21 cellular contexts compared by ENCODE assay signal in the genomic region with DNA sequence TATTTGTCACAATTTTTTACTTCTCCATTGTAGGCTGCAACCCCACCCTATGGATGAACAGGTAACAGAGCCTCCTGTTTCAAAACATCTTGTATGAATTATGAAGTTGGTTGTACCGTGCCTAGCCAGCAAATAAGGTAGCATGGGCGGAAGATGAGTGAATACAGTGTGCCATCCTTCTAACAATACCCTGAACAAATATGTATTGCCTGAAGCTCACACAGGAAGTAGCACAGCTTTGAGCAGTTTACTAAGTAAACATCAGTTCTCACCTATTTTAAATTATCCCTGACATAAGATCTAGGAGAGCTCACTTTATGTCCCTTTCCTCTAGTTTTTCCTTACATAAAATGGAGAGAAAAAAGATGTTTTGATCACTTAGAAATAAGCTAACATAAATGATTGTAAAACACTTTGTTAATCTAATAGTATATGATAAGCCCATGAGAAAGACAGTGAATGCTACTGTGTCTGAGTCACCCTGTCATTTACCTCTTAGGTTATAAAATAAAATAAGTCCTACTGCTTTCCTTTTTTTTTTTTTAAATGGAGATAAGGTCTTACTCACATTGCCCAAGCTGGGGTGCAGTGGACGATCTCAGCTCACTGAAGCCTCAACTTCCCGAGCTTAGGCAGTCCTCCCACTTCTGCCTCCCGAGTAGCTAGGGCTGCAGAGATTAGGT. TPM values are rescaled to one million over a fixed set of nuclear protein-coding genes. Genes with fewer than 3 reads are reported as not detected.
A peak's percentile ranks its signal among the peaks of the same experiment; 100 is the strongest.
DNase-seq lines count a peak whose midpoint lies in the region; ATAC-seq, FAIRE-seq and TF ChIP-seq lines count a peak whose summit lies in the region.
"Had no signal": no experiment of that assay in that cellular context is flagged by ENCODE, and none has a peak within 500 bp of the region (broad histone marks: within the 10 kb centered on the region; RNA-seq: fewer than 3 reads in every experiment).

No MANE protein-coding gene starts in this region.

- H3K27me3 ChIP-seq in SK-N-SH (ENCODE audit: insufficient read depth) (no peaks in the 10 kb centered on the region), pancreas (no peaks in the 10 kb centered on the region)
- H3K27me3 ChIP-seq: BLaER1 treated with 17β-estradiol and CSF1 and Interleukin-3, amounts not matched to agents 10 nM and 100 nM; foreskin keratinocyte; spleen had no signal

- TF ChIP-seq EP300 in SK-N-SH (IDR thresholded peaks at IDR 0.05; ENCODE audit: borderline replicate concordance in 1 of 2, low read depth in 1 of 2, low read length in 1 of 2), result no peak

- H3K4me3 ChIP-seq in SK-N-SH (ENCODE audit: low read depth in 2 of 2, low read length in 1 of 2) (no peak overlapping the region), pancreas (no peak overlapping the region)
- H3K4me3 ChIP-seq: BLaER1 treated with 17β-estradiol and CSF1 and Interleukin-3, amounts not matched to agents 10 nM and 100 nM; SK-N-MC; spleen had no signal

- H4K20me1 ChIP-seq in SK-N-SH (ENCODE audit: insufficient read depth), result no peaks in the 10 kb centered on the region
- H4K20me1 ChIP-seq: BLaER1 treated with 17β-estradiol and CSF1 and Interleukin-3, amounts not matched to agents 10 nM and 100 nM had no signal

- peak overlapping the region; percentile 18 for H3K27ac Mint-ChIP-seq in WTC11
- H3K27ac Mint-ChIP-seq: activated T-helper 17 cell treated with anti-CD3 and anti-CD28 coated beads, Interleukin-2, amount 50 U/mL, for 72 hours had no signal

- no peaks in the 10 kb centered on the region for H3K27me3 Mint-ChIP-seq in WTC11 (ENCODE audit: low read depth)
- H3K27me3 Mint-ChIP-seq: activated T-helper 17 cell treated with anti-CD3 and anti-CD28 coated beads, Interleukin-2, amount 50 U/mL, for 72 hours; IgD-negative memory B cell had no signal

- ATAC-seq in SK-N-SH treated with all-trans-retinoic acid at 6 μM for 48 hours (no peak), WTC11 (no peak), pancreas (peak in 2 of 4 donors; percentile 32 to 36), HG03280 (IDR thresholded peaks at IDR 0.05; ENCODE audit: unreplicated experiment) (no peak)
- ATAC-seq: activated T-helper 17 cell treated with anti-CD3 and anti-CD28 coated beads, Interleukin-2, amount 50 U/mL, for 72 hours; foreskin keratinocyte; left cardiac atrium; Panc1 had no signal

- DNase-seq in SK-N-SH, result no peak
- DNase-seq in NCI-H146 treated with DMSO at 0.1 percent for 48 hours (lab: John Stamatoyannopoulos, UW; ENCODE audit: unreplicated experiment), result peak; percentile 28
- no peak for DNase-seq in WTC11 (ENCODE audit: low spot score)
- DNase-seq in pancreas, result no peak
- no peak for DNase-seq in RPMI8226
- DNase-seq in foreskin melanocyte, result no peak
- DNase-seq: activated CD4-positive, alpha-beta T cell treated with anti-CD3 and anti-CD28 coated beads for 4 hours; foreskin keratinocyte; H7; left cardiac atrium; spleen had no signal

- POLR2A ChIA-PET in SK-N-SH (lab: Yijun Ruan, JAX), result interaction anchor here (0.6 kb wide), 1 partner anchor 11 kb away, joined by 7 read pairs; no protein-coding TSS in a partner anchor
- POLR2A ChIA-PET in WTC11 (lab: Charles Lee), result no interaction called here

- TF ChIP-seq CTCF in SK-N-SH (IDR thresholded peaks at IDR 0.05) (no peak), WTC11 (IDR thresholded peaks at IDR 0.05) (no peak), pancreas (IDR thresholded peaks at IDR 0.05) (no peak)

- H3K36me3 ChIP-seq in SK-N-SH (replicated peaks in 1 of 2; ENCODE audit: control insufficient read depth in 1 of 2, insufficient read depth in 2 of 2, low read length in 1 of 2) (peaks cover 33 to 53% of the 10 kb centered on the region in 2 experiments), pancreas (peaks cover 0 to 3% (median 0%) of the 10 kb centered on the region in 3 donors)

- H3K27ac ChIP-seq in SK-N-SH (ENCODE audit: low read depth in 2 of 2, low read length in 1 of 2) (no peak overlapping the region), pancreas (no peak overlapping the region)
- H3K27ac ChIP-seq: BLaER1 treated with 17β-estradiol and CSF1 and Interleukin-3, amounts not matched to agents 10 nM and 100 nM; foreskin keratinocyte; SK-N-MC; spleen had no signal

- FAIRE-seq in pancreas (lab: Jason Lieb, UNC), result peak; percentile 13
- FAIRE-seq: GM12891, urothelium cell line had no signal

- H3K9me3 Mint-ChIP-seq in WTC11, result no peaks in the 10 kb centered on the region
- H3K9me3 Mint-ChIP-seq: activated T-helper 17 cell treated with anti-CD3 and anti-CD28 coated beads, Interleukin-2, amount 50 U/mL, for 72 hours; IgD-negative memory B cell; neural crest cell had no signal

- CTCF ChIA-PET in SK-N-SH (lab: Yijun Ruan, JAX) (no interaction called here), WTC11 (lab: Charles Lee) (interaction anchor here (0.6 to 2.3 kb wide), 2 partner anchors 27 to 207 kb away, joined by 3 to 9 read pairs; no protein-coding TSS in a partner anchor)

- H3K4me1 Mint-ChIP-seq in WTC11, result peaks cover 5% of the 10 kb centered on the region
- H3K4me1 Mint-ChIP-seq: IgD-negative memory B cell, neural crest cell had no signal

- no peak overlapping the region for H3K4me2 ChIP-seq in SK-N-SH
- H3K4me2 ChIP-seq: BLaER1 treated with 17β-estradiol and CSF1 and Interleukin-3, amounts not matched to agents 10 nM and 100 nM had no signal

- H3K9ac ChIP-seq in SK-N-SH, result no peak overlapping the region
- H3K9ac ChIP-seq: BLaER1 treated with 17β-estradiol and CSF1 and Interleukin-3, amounts not matched to agents 10 nM and 100 nM had no signal

- H3F3A ChIP-seq in SK-N-SH (replicated peaks; ENCODE audit: insufficient read depth), result no peaks in the 10 kb centered on the region

- H3K9me2 ChIP-seq in SK-N-SH, result no peaks in the 10 kb centered on the region

- H3K4me3 Mint-ChIP-seq in WTC11, result no peak overlapping the region
- H3K4me3 Mint-ChIP-seq: activated T-helper 17 cell treated with anti-CD3 and anti-CD28 coated beads, Interleukin-2, amount 50 U/mL, for 72 hours; IgD-negative memory B cell; neural crest cell had no signal

- no peak overlapping the region for H2AFZ ChIP-seq in SK-N-SH (ENCODE audit: low read depth)

- H3K36me3 Mint-ChIP-seq in WTC11, result peaks cover 2% of the 10 kb centered on the region

- no peaks in the 10 kb centered on the region for H3K79me2 ChIP-seq in SK-N-SH (ENCODE audit: insufficient read depth)

- 95% methylated on average over 5 of the region's 5 CpGs for WGBS in SK-N-SH (ENCODE audit: low lambda C conversion rate)
- WGBS in pancreas, 2 donors, result 87 to 90% methylated on average over 5 of the region's 5 CpGs

- intact Hi-C loops in pancreas (cut with DNase I), result no loop called here

- H3K9me3 ChIP-seq in SK-N-SH, result no peaks in the 10 kb centered on the region
- H3K9me3 ChIP-seq in pancreas, result no peaks in the 10 kb centered on the region
- H3K9me3 ChIP-seq: BLaER1 treated with 17β-estradiol and CSF1 and Interleukin-3, amounts not matched to agents 10 nM and 100 nM; spleen had no signal

- TF ChIP-seq RAD21 in SK-N-SH (IDR thresholded peaks at IDR 0.05; ENCODE audit: low read length), result no peak

- H3K4me1 ChIP-seq in SK-N-SH (ENCODE audit: control insufficient read depth in 1 of 2, insufficient read depth in 2 of 2, low read depth in 1 of 2, low read length in 1 of 2), result no peaks in the 10 kb centered on the region
- H3K4me1 ChIP-seq in pancreas, result no peaks in the 10 kb centered on the region
- H3K4me1 ChIP-seq: foreskin keratinocyte, spleen had no signal

TF ChIP-seq in SK-N-SH treated with all-trans-retinoic acid at 6 μM for 48 hours, 23 proteins besides CTCF, POLR2A, EP300 and RAD21:
- TF ChIP-seq ZC3H10 (CRISPR knock-in tag; IDR thresholded peaks at IDR 0.05) (no peak), ISL1 (CRISPR knock-in tag; IDR thresholded peaks at IDR 0.05) (peak; percentile 30; the same call in 1 of the 2 replicates)

TF ChIP-seq in SK-N-SH, 30 proteins besides CTCF, POLR2A, EP300 and RAD21 (continues in another document):
- TF ChIP-seq FOXJ3 (CRISPR knock-in tag; IDR thresholded peaks at IDR 0.05), result no peak
- TF ChIP-seq SMC3 (IDR thresholded peaks at IDR 0.05; ENCODE audit: low read depth, low read length), result no peak
- TF ChIP-seq, protein P1, sequence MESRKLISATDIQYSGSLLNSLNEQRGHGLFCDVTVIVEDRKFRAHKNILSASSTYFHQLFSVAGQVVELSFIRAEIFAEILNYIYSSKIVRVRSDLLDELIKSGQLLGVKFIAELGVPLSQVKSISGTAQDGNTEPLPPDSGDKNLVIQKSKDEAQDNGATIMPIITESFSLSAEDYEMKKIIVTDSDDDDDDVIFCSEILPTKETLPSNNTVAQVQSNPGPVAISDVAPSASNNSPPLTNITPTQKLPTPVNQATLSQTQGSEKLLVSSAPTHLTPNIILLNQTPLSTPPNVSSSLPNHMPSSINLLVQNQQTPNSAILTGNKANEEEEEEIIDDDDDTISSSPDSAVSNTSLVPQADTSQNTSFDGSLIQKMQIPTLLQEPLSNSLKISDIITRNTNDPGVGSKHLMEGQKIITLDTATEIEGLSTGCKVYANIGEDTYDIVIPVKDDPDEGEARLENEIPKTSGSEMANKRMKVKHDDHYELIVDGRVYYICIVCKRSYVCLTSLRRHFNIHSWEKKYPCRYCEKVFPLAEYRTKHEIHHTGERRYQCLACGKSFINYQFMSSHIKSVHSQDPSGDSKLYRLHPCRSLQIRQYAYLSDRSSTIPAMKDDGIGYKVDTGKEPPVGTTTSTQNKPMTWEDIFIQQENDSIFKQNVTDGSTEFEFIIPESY (IDR thresholded peaks at IDR 0.05; ENCODE audit: borderline replicate concordance, low read depth), result no peak

TF ChIP-seq in WTC11, 78 proteins besides CTCF, POLR2A, EP300 and RAD21 (continues in another document):
- no peak for TF ChIP-seq MAX (CRISPR knock-in tag; IDR thresholded peaks at IDR 0.05)
- TF ChIP-seq ZNF396 (CRISPR knock-in tag; IDR thresholded peaks at IDR 0.05; ENCODE audit: borderline replicate concordance), result no peak
- TF ChIP-seq IRF2 (CRISPR knock-in tag; IDR thresholded peaks at IDR 0.05; ENCODE audit: borderline replicate concordance, low read depth), result no peak
- no peak for TF ChIP-seq RORB (CRISPR knock-in tag; IDR thresholded peaks at IDR 0.05)
- no peak for TF ChIP-seq NR2C2 (CRISPR knock-in tag; IDR thresholded peaks at IDR 0.05)
- no peak for TF ChIP-seq ZNF138 (CRISPR knock-in tag; conservative IDR thresholded peaks at IDR 0.05)
- TF ChIP-seq TEAD4 (CRISPR knock-in tag; IDR thresholded peaks at IDR 0.05), result no peak
- TF ChIP-seq ZNF219 (CRISPR knock-in tag; IDR thresholded peaks at IDR 0.05; ENCODE audit: borderline replicate concordance), result no peak
- TF ChIP-seq TCF7 (CRISPR knock-in tag; IDR thresholded peaks at IDR 0.05; ENCODE audit: low read depth), result no peak
- TF ChIP-seq ZNF121 (CRISPR knock-in tag; IDR thresholded peaks at IDR 0.05), result no peak
- no peak for TF ChIP-seq SMAD4 (CRISPR knock-in tag; IDR thresholded peaks at IDR 0.05)

RNA-seq across cellular contexts. Expression of gene GRSF1, which starts 36.6 kb away (rescaled TPM):
- polyA plus RNA-seq in SK-N-SH (2012; rRNA removed) (44.2 and 63.7 TPM in 2 replicates), pancreas (10 to 100 TPM; 15.5 to 41.8 TPM)
- polyA plus RNA-seq in SK-N-SH (2012; cell fraction: cytosol; rRNA removed), result 62.9 and 76.6 TPM in 2 replicates
- polyA plus RNA-seq in SK-N-SH (2012; cell fraction: nucleus; rRNA removed), result 35.1 and 51.6 TPM in 2 replicates
- total RNA-seq in WTC11 (2021) (84.6 to 98.5 TPM (median 84.7 TPM) in 3 replicates), pancreas (10 to 100 TPM; 25.1 to 41.4 (median 34.0) TPM)
